In genomic region chr21:32120231-32120630, GRCh38 we compare ENCODE assay signal across 26 cellular contexts.
"Had no signal": no experiment of that assay in that cellular context is flagged by ENCODE, and none has a peak within 500 bp of the region (broad histone marks: within the 10 kb centered on the region; RNA-seq: fewer than 3 reads in every experiment).

No MANE protein-coding gene starts in this region.

- H3K79me2 ChIP-seq: hepatocyte had no signal

- H3K4me3 ChIP-seq: colonic mucosa, esophagus squamous epithelium, gastrocnemius medialis, heart left ventricle, hepatocyte, left lung, lower lobe of right lung, mucosa of descending colon had no signal

- H3K36me3 ChIP-seq: colonic mucosa, esophagus squamous epithelium, gastrocnemius medialis, heart left ventricle, left lung, lower lobe of right lung had no signal

- DNase-seq: colonic mucosa; cortex of kidney; effector CD8-positive, alpha-beta T cell; effector memory CD8-positive, alpha-beta T cell; endodermal cell; erythroblast; esophagus squamous epithelium; foreskin fibroblast; foreskin melanocyte; gastrocnemius medialis; glutamatergic neuron; heart left ventricle; hypothalamus; left cardiac atrium; left lung; left ventricle myocardium superior; lower lobe of right lung; mesenchymal stem cell; mucosa of descending colon; naive B cell had no signal

- H3K4me1 ChIP-seq: colonic mucosa, esophagus squamous epithelium, gastrocnemius medialis, heart left ventricle, left lung, lower lobe of right lung had no signal

- FAIRE-seq: endometrium, islet of Langerhans, keratinocyte had no signal

- ATAC-seq: effector memory CD8-positive, alpha-beta T cell; esophagus mucosa; gastrocnemius medialis; heart left ventricle; left cardiac atrium; left lung; left ventricle myocardium superior; lower lobe of right lung; mucosa of descending colon had no signal

- H3K27ac ChIP-seq: colonic mucosa, epithelial cell of prostate, esophagus squamous epithelium, gastrocnemius medialis, heart left ventricle, hepatocyte, left lung, lower lobe of right lung had no signal

- H3K4me2 ChIP-seq: hepatocyte had no signal

- H3K9me3 ChIP-seq: colonic mucosa, gastrocnemius medialis had no signal

- H2AFZ ChIP-seq: hepatocyte had no signal

- H3K27me3 ChIP-seq: colonic mucosa, gastrocnemius medialis, heart left ventricle, hepatocyte, left lung had no signal
